Comparison of ENCODE assay signal across 20 cellular contexts in genomic region chr9:38706493-38706892, GRCh38. TPM values are rescaled to one million over a fixed set of nuclear protein-coding genes. Genes with fewer than 3 reads are reported as not detected.
DNase-seq lines count a peak whose midpoint lies in the region; ATAC-seq and TF ChIP-seq lines count a peak whose summit lies in the region.
"Had no signal": no experiment of that assay in that cellular context is flagged by ENCODE, and none has a peak within 500 bp of the region (broad histone marks: within the 10 kb centered on the region; RNA-seq: fewer than 3 reads in every experiment).

No MANE protein-coding gene starts in this region.

- peak in 1 of 5 donors; percentile 41 for DNase-seq in heart left ventricle
- no peak for DNase-seq in right atrium auricular region (ENCODE audit: low spot score)
- no peak for DNase-seq in GM23338 (ENCODE audit: low spot score)
- DNase-seq in neural progenitor cell (ENCODE audit: low spot score) = no peak
- no peak for DNase-seq in NCI-H2196 (lab: John Stamatoyannopoulos, UW; ENCODE audit: unreplicated experiment)
- DNase-seq in NCI-H2081 (lab: John Stamatoyannopoulos, UW) = no peak
- DNase-seq: Caco-2; CD4-positive, CD25-positive, alpha-beta regulatory T cell; CD8-positive, alpha-beta T cell; DMS153; DND-41; GOT3; HFFc6 had no signal

- H3K4me3 Mint-ChIP-seq in GM23338 (no peak overlapping the region), neural progenitor cell (no peak overlapping the region)
- H3K4me3 Mint-ChIP-seq: CD4-positive, CD25-positive, alpha-beta regulatory T cell; CD8-positive, alpha-beta T cell; HFFc6 had no signal

- ATAC-seq in heart left ventricle (peak in 3 of 4 donors; percentile 61 to 82 (median 77)), GM23338 (no peak), GM21515 (IDR thresholded peaks at IDR 0.05; ENCODE audit: unreplicated experiment) (no peak)
- ATAC-seq: CD8-positive, alpha-beta T cell had no signal

- H3K4me1 ChIP-seq in heart left ventricle (peaks cover 0 to 11% (median 0%) of the 10 kb centered on the region in 12 donors), right atrium auricular region (no peaks in the 10 kb centered on the region), BLaER1 (peaks cover 60% of the 10 kb centered on the region), GM23338 (ENCODE audit: insufficient read depth) (peaks cover 10% of the 10 kb centered on the region; the same call in 1 of the 2 replicates), neural progenitor cell (no peaks in the 10 kb centered on the region)
- H3K4me1 ChIP-seq: Caco-2, HAP-1 had no signal

- H3K36me3 ChIP-seq in heart left ventricle (no peaks in the 10 kb centered on the region), right atrium auricular region (no peaks in the 10 kb centered on the region), BLaER1 (no peaks in the 10 kb centered on the region), GM23338 (ENCODE audit: insufficient read depth) (no peaks in the 10 kb centered on the region), neural progenitor cell (no peaks in the 10 kb centered on the region)
- H3K36me3 ChIP-seq: HAP-1 had no signal

- no peaks in the 10 kb centered on the region for H3K9me3 ChIP-seq in heart left ventricle
- H3K9me3 ChIP-seq in right atrium auricular region = no peaks in the 10 kb centered on the region
- H3K9me3 ChIP-seq in BLaER1 = peaks cover 21% of the 10 kb centered on the region
- no peaks in the 10 kb centered on the region for H3K9me3 ChIP-seq in neural progenitor cell (ENCODE audit: low read depth)
- H3K9me3 ChIP-seq: Caco-2, HAP-1 had no signal

- no peaks in the 10 kb centered on the region for H3K27me3 ChIP-seq in heart left ventricle
- no peaks in the 10 kb centered on the region for H3K27me3 ChIP-seq in right atrium auricular region
- H3K27me3 ChIP-seq in BLaER1 = no peaks in the 10 kb centered on the region
- H3K27me3 ChIP-seq in GM23338 (ENCODE audit: insufficient read depth) = no peaks in the 10 kb centered on the region
- no peaks in the 10 kb centered on the region for H3K27me3 ChIP-seq in neural progenitor cell

- H3K9me2 ChIP-seq in GM23338 (ENCODE audit: insufficient read depth) = peaks cover 3% of the 10 kb centered on the region

- no peak for TF ChIP-seq POLR2A in heart left ventricle (IDR thresholded peaks at IDR 0.05)

- H3K9ac ChIP-seq in BLaER1 (no peak overlapping the region), neural progenitor cell (no peak overlapping the region)

- H3K4me1 Mint-ChIP-seq in GM23338 (peaks cover 16% of the 10 kb centered on the region), neural progenitor cell (peaks cover 8% of the 10 kb centered on the region)
- H3K4me1 Mint-ChIP-seq: CD4-positive, CD25-positive, alpha-beta regulatory T cell had no signal

- no peak overlapping the region for H3K4me2 ChIP-seq in BLaER1
- no peak overlapping the region for H3K4me2 ChIP-seq in GM23338
- no peak overlapping the region for H3K4me2 ChIP-seq in neural progenitor cell

- H3K9me3 Mint-ChIP-seq in GM23338 (peaks cover 12% of the 10 kb centered on the region), neural progenitor cell (peaks cover 8% of the 10 kb centered on the region)
- H3K9me3 Mint-ChIP-seq: CD8-positive, alpha-beta T cell had no signal

- H3K27me3 Mint-ChIP-seq in GM23338 (ENCODE audit: insufficient read depth, low read depth, poor library complexity) = peaks cover 9% of the 10 kb centered on the region
- H3K27me3 Mint-ChIP-seq in neural progenitor cell (ENCODE audit: insufficient read depth, low read depth) = peaks cover 3% of the 10 kb centered on the region

- H3F3A ChIP-seq in GM23338 (replicated peaks; ENCODE audit: low read depth) (no peaks in the 10 kb centered on the region), neural progenitor cell (ENCODE audit: low read depth) (no peaks in the 10 kb centered on the region)

- 22 to 41% (median 35%) methylated on average over 7 of the region's 7 CpGs for WGBS in heart left ventricle, 4 donors

- H3K36me3 Mint-ChIP-seq in GM23338 (ENCODE audit: low read depth) = peaks cover 9% of the 10 kb centered on the region
- H3K36me3 Mint-ChIP-seq in neural progenitor cell = no peaks in the 10 kb centered on the region
- H3K36me3 Mint-ChIP-seq: CD4-positive, CD25-positive, alpha-beta regulatory T cell; CD8-positive, alpha-beta T cell had no signal

- intact Hi-C loops in heart left ventricle (cut with DNase I) = loop anchor here in 4 of 10 donors (10.0 kb wide), 2 partner anchors 52 to 62 kb away; no protein-coding TSS in a partner anchor

- no peaks in the 10 kb centered on the region for H4K20me1 ChIP-seq in BLaER1
- no peaks in the 10 kb centered on the region for H4K20me1 ChIP-seq in GM23338 (replicated peaks; ENCODE audit: insufficient read depth)
- H4K20me1 ChIP-seq in neural progenitor cell (ENCODE audit: low read depth) = no peaks in the 10 kb centered on the region

- no peak overlapping the region for H3K27ac Mint-ChIP-seq in GM23338
- H3K27ac Mint-ChIP-seq in neural progenitor cell = no peak overlapping the region
- H3K27ac Mint-ChIP-seq: CD4-positive, CD25-positive, alpha-beta regulatory T cell; CD8-positive, alpha-beta T cell; HFFc6 had no signal

- peak overlapping the region; percentile 87; the same call in 1 of the 2 replicates for H2AFZ ChIP-seq in GM23338
- H2AFZ ChIP-seq in neural progenitor cell (replicated peaks) = peak overlapping the region; percentile 52

- H3K27ac ChIP-seq in heart left ventricle (no peak overlapping the region), right atrium auricular region (no peak overlapping the region), BLaER1 (peak overlapping the region; percentile 11; the same call in 1 of the 2 replicates), GM23338 (ENCODE audit: low read depth) (no peak overlapping the region), neural progenitor cell (no peak overlapping the region)
- H3K27ac ChIP-seq: C4-2B had no signal

- H3K79me2 ChIP-seq in GM23338 (replicated peaks; ENCODE audit: insufficient read depth) (no peaks in the 10 kb centered on the region), neural progenitor cell (ENCODE audit: low read depth) (no peaks in the 10 kb centered on the region)

- TF ChIP-seq CTCF in heart left ventricle (IDR thresholded peaks at IDR 0.05) (no peak), right atrium auricular region (IDR thresholded peaks at IDR 0.05) (no peak), GM23338 (conservative IDR thresholded peaks at IDR 0.05; ENCODE audit: low read depth in 2 of 2) (no peak), neural progenitor cell (IDR thresholded peaks at IDR 0.05) (no peak)

- H3K4me3 ChIP-seq in heart left ventricle (no peak overlapping the region), right atrium auricular region (no peak overlapping the region), BLaER1 (no peak overlapping the region), GM23338 (no peak overlapping the region), neural progenitor cell (no peak overlapping the region)
- H3K4me3 ChIP-seq: HAP-1 had no signal

RNA-seq across cellular contexts. Expression of gene FAM240B, which starts 13.4 kb away (rescaled TPM):
- total RNA-seq in heart left ventricle (not detected), right atrium auricular region (not detected), neural progenitor cell (ENCODE audit: low replicate concordance) (not detected in 2 replicates)
- polyA plus RNA-seq in heart left ventricle (not detected), GM23338 (2016; fragmentation: Nextera tagmentation; extraction: Ambion mirVana) (not detected in 2 replicates)
- not detected in 2 replicates for total RNA-seq in GM23338 (2014; rRNA removed; shearing (Covaris generic))
- total RNA-seq: A172; A673; Caco-2; CD4-positive, CD25-positive, alpha-beta regulatory T cell; CD8-positive, alpha-beta T cell; HFFc6 had no signal
- polyA plus RNA-seq: BJ; CD4-positive, CD25-positive, alpha-beta regulatory T cell had no signal

Comparison
In these comparisons a context has a peak if more than half of its experiments do, and no peak if none do; other contexts are left out.
1. ATAC-seq: peak in heart left ventricle (3 of 4); none in GM23338 (single experiment) and GM21515 (single experiment).